8 cellular contexts compared by ENCODE assay signal in genomic region chr14:21525571-21525970, GRCh38. TPM values are rescaled to one million over a fixed set of nuclear protein-coding genes. Genes with fewer than 3 reads are reported as not detected.
DNase-seq lines count a peak whose midpoint lies in the region; ATAC-seq and TF ChIP-seq lines count a peak whose summit lies in the region.

No MANE protein-coding gene starts in this region.

- ATAC-seq in sciatic nerve (peak; percentile 75), GM19463 (IDR thresholded peaks at IDR 0.05; ENCODE audit: unreplicated experiment) (no peak)

- H3K27ac ChIP-seq in left ventricle myocardium inferior (replicated peaks), result peak overlapping the region; percentile 36

- no peaks in the 10 kb centered on the region for H3K36me3 ChIP-seq in left ventricle myocardium inferior

- POLR2A ChIA-PET in activated CD4-positive, alpha-beta memory T cell treated with anti-CD3 and anti-CD28 coated beads, Interleukin-2, amount 10 ng/mL, durations not matched to agents 7 days and 5 days (lab: Charles Lee), result interaction anchor here (1.0 to 6.8 kb wide), 3 partner anchors 9 to 48 kb away, joined by 3 to 50 read pairs (median 4); partner anchors contain the start of genes METTL3 and TOX4

- H3K4me1 Mint-ChIP-seq in activated CD4-positive, alpha-beta memory T cell treated with anti-CD3 and anti-CD28 coated beads, Interleukin-2, amount 10 ng/mL, durations not matched to agents 7 days and 5 days, result peaks cover 10% of the 10 kb centered on the region

- peak overlapping the region; percentile 74 for H3K4me3 ChIP-seq in left ventricle myocardium inferior

- peaks cover 13% of the 10 kb centered on the region for H3K4me1 ChIP-seq in left ventricle myocardium inferior

- no peak overlapping the region for H3K27ac Mint-ChIP-seq in activated CD4-positive, alpha-beta memory T cell treated with anti-CD3 and anti-CD28 coated beads, Interleukin-2, amount 10 ng/mL, durations not matched to agents 7 days and 5 days

- CTCF ChIA-PET in activated CD4-positive, alpha-beta memory T cell treated with anti-CD3 and anti-CD28 coated beads, Interleukin-2, amount 10 ng/mL, durations not matched to agents 7 days and 5 days (lab: Charles Lee), result interaction anchor here (1.1 to 1.2 kb wide), 2 partner anchors 27 to 49 kb away, joined by 4 to 7 read pairs; no protein-coding TSS in a partner anchor

- no peaks in the 10 kb centered on the region for H3K9me3 Mint-ChIP-seq in activated CD4-positive, alpha-beta memory T cell treated with anti-CD3 and anti-CD28 coated beads, Interleukin-2, amount 10 ng/mL, durations not matched to agents 7 days and 5 days

- peak; percentile 27 for DNase-seq in NCI-H345 (lab: John Stamatoyannopoulos, UW)
- DNase-seq in NCI-H345 treated with DMSO at 0.1 percent for 48 hours (lab: John Stamatoyannopoulos, UW; ENCODE audit: unreplicated experiment), result no peak
- no peak for DNase-seq in activated CD4-positive, alpha-beta memory T cell treated with anti-CD3 and anti-CD28 coated beads, Interleukin-2, amount 10 ng/mL, durations not matched to agents 7 days and 5 days
- no peak for DNase-seq in left ventricle myocardium inferior
- DNase-seq in sciatic nerve (ENCODE audit: low spot score), result peak; percentile 65
- DNase-seq in SKM-1 treated with dmso at 0.1 percent for 144 hours (lab: John Stamatoyannopoulos, UW; ENCODE audit: unreplicated experiment), result no peak
- DNase-seq in activated CD4-positive, alpha-beta T cell treated with anti-CD3 and anti-CD28 coated beads, Interleukin-2, amount 50 U/mL, for 48 hours, result no peak

- no peak for TF ChIP-seq CTCF in left ventricle myocardium inferior (IDR thresholded peaks at IDR 0.05; ENCODE audit: borderline replicate concordance)

- intact Hi-C loops in left ventricle myocardium inferior (cut with micrococcal nuclease), result no loop called here
- intact Hi-C loops in sciatic nerve (cut with DNase I), result no loop called here

- no peaks in the 10 kb centered on the region for H3K36me3 Mint-ChIP-seq in activated CD4-positive, alpha-beta memory T cell treated with anti-CD3 and anti-CD28 coated beads, Interleukin-2, amount 10 ng/mL, durations not matched to agents 7 days and 5 days (ENCODE audit: low read depth)

- peaks cover 14% of the 10 kb centered on the region for H3K27me3 Mint-ChIP-seq in activated CD4-positive, alpha-beta memory T cell treated with anti-CD3 and anti-CD28 coated beads, Interleukin-2, amount 10 ng/mL, durations not matched to agents 7 days and 5 days

- H3K27me3 ChIP-seq in left ventricle myocardium inferior (ENCODE audit: low read depth), result no peaks in the 10 kb centered on the region

- H3K4me3 Mint-ChIP-seq in activated CD4-positive, alpha-beta memory T cell treated with anti-CD3 and anti-CD28 coated beads, Interleukin-2, amount 10 ng/mL, durations not matched to agents 7 days and 5 days, result peak overlapping the region; percentile 71

- no peaks in the 10 kb centered on the region for H3K9me3 ChIP-seq in left ventricle myocardium inferior (replicated peaks)

RNA-seq across cellular contexts. Expression of gene SALL2, which starts 0.6 kb away (rescaled TPM):
- 1 to 10 TPM; 1.5 to 1.8 TPM for total RNA-seq in activated CD4-positive, alpha-beta memory T cell treated with anti-CD3 and anti-CD28 coated beads, Interleukin-2, amount 10 ng/mL, durations not matched to agents 7 days and 5 days
- total RNA-seq in left ventricle myocardium inferior (3.4 TPM), sciatic nerve (16.3 TPM)

RNA-seq across cellular contexts. Expression of gene METTL3, which starts 14.4 kb away (rescaled TPM):
- total RNA-seq in activated CD4-positive, alpha-beta memory T cell treated with anti-CD3 and anti-CD28 coated beads, Interleukin-2, amount 10 ng/mL, durations not matched to agents 7 days and 5 days, result 10 to 100 TPM; 75.6 to 77.6 TPM
- total RNA-seq in left ventricle myocardium inferior (26.6 TPM), sciatic nerve (43.3 TPM)

RNA-seq across cellular contexts. Expression of gene TOX4, which starts 48.6 kb away (rescaled TPM):
- total RNA-seq in activated CD4-positive, alpha-beta memory T cell treated with anti-CD3 and anti-CD28 coated beads, Interleukin-2, amount 10 ng/mL, durations not matched to agents 7 days and 5 days, result 10 to 100 TPM; 82.1 to 85.6 TPM
- total RNA-seq in left ventricle myocardium inferior, result 84.8 TPM
- total RNA-seq in sciatic nerve, result 60.0 TPM

RNA-seq across cellular contexts. Expression of gene RAB2B, which starts 48.8 kb away (rescaled TPM):
- total RNA-seq in activated CD4-positive, alpha-beta memory T cell treated with anti-CD3 and anti-CD28 coated beads, Interleukin-2, amount 10 ng/mL, durations not matched to agents 7 days and 5 days, result 10 to 100 TPM; 27.6 to 29.0 TPM
- total RNA-seq in left ventricle myocardium inferior, result 15.5 TPM
- 41.0 TPM for total RNA-seq in sciatic nerve

RNA-seq across cellular contexts. Expression of gene OR10G3, which starts 54.3 kb away (rescaled TPM):
- not detected for total RNA-seq in activated CD4-positive, alpha-beta memory T cell treated with anti-CD3 and anti-CD28 coated beads, Interleukin-2, amount 10 ng/mL, durations not matched to agents 7 days and 5 days
- not detected for total RNA-seq in left ventricle myocardium inferior
- total RNA-seq in sciatic nerve, result not detected

Comparison
In these comparisons a context has a peak if more than half of its experiments do, and no peak if none do; other contexts are left out.
1. DNase-seq: peak in NCI-H345 (single experiment) and sciatic nerve (single experiment); none in NCI-H345 treated with DMSO at 0.1 percent for 48 hours (single experiment), activated CD4-positive, alpha-beta memory T cell treated with anti-CD3 and anti-CD28 coated beads, Interleukin-2, amount 10 ng/mL, durations not matched to agents 7 days and 5 days (single experiment), left ventricle myocardium inferior (single experiment), SKM-1 treated with dmso at 0.1 percent for 144 hours (single experiment) and activated CD4-positive, alpha-beta T cell treated with anti-CD3 and anti-CD28 coated beads, Interleukin-2, amount 50 U/mL, for 48 hours (0 of 2).